8 cellular contexts compared by ENCODE assay signal in genomic region chr4:128863314-128864075, GRCh38. TPM values are rescaled to one million over a fixed set of nuclear protein-coding genes. Genes with fewer than 3 reads are reported as not detected.
DNase-seq lines count a peak whose midpoint lies in the region; ATAC-seq and TF ChIP-seq lines count a peak whose summit lies in the region.

No MANE protein-coding gene starts in this region.

- H3K4me2 ChIP-seq in SK-N-SH = no peak overlapping the region

- H3K4me1 ChIP-seq in SK-N-SH (ENCODE audit: control insufficient read depth in 1 of 2, insufficient read depth in 2 of 2, low read depth in 1 of 2, low read length in 1 of 2) (peaks cover 0 to 23% of the 10 kb centered on the region in 2 experiments; a peak in 1 of 4 replicates), aorta (ENCODE audit: control insufficient read depth in 1 of 2, insufficient read depth in 2 of 2, low read length in 2 of 2) (no peaks in the 10 kb centered on the region)

- ATAC-seq in activated naive CD4-positive, alpha-beta T cell treated with anti-CD3 and anti-CD28 coated beads, Interleukin-2, amount 50 U/mL, for 72 hours = peak; percentile 4 to 25
- ATAC-seq in aorta (ENCODE audit: low FRiP score) = peak; percentile 87

- TF ChIP-seq RAD21 in SK-N-SH (IDR thresholded peaks at IDR 0.05; ENCODE audit: low read length) = peak; percentile 80

- H3K9me3 ChIP-seq in SK-N-SH (no peaks in the 10 kb centered on the region), aorta (ENCODE audit: control insufficient read depth, low read length) (no peaks in the 10 kb centered on the region)

- no peaks in the 10 kb centered on the region for H3K9me2 ChIP-seq in SK-N-SH

- peak; percentile 91 for TF ChIP-seq CTCF in SK-N-SH (IDR thresholded peaks at IDR 0.05)

- H3K27ac ChIP-seq in SK-N-SH (ENCODE audit: low read depth in 2 of 2, low read length in 1 of 2) (peak overlapping the region in 1 of 2 experiments; percentile 12; a peak in 1 of 4 replicates), aorta (ENCODE audit: low read depth in 1 of 2, low read length in 2 of 2) (peak overlapping the region in 1 of 2 donors; percentile 29)

- 49% methylated on average over 10 of the region's 10 CpGs for WGBS in SK-N-SH (ENCODE audit: low lambda C conversion rate)
- WGBS in aorta, 2 donors = 35 to 36% methylated on average over 10 of the region's 10 CpGs

- no peak overlapping the region for H2AFZ ChIP-seq in SK-N-SH (ENCODE audit: low read depth)

- no peaks in the 10 kb centered on the region for H3K9me3 Mint-ChIP-seq in activated naive CD4-positive, alpha-beta T cell treated with anti-CD3 and anti-CD28 coated beads, Interleukin-2, amount 50 U/mL, for 72 hours

- no peaks in the 10 kb centered on the region for H4K20me1 ChIP-seq in SK-N-SH (ENCODE audit: insufficient read depth)

- peaks cover 35 to 54% of the 10 kb centered on the region in 2 donors for H3K36me3 Mint-ChIP-seq in activated naive CD4-positive, alpha-beta T cell treated with anti-CD3 and anti-CD28 coated beads, Interleukin-2, amount 50 U/mL, for 72 hours

- H3K27ac Mint-ChIP-seq in activated naive CD4-positive, alpha-beta T cell treated with anti-CD3 and anti-CD28 coated beads, Interleukin-2, amount 50 U/mL, for 72 hours = peak overlapping the region; percentile 25 to 58

- peaks cover 7% of the 10 kb centered on the region; the same call in 1 of the 2 replicates for H3K79me2 ChIP-seq in SK-N-SH (ENCODE audit: insufficient read depth)

- intact Hi-C loops in head of caudate nucleus (cut with DNase I) (loop anchor here (5.0 kb wide), 2 partner anchors 56 to 291 kb away; partner anchors contain the start of gene JADE1), posterior cingulate gyrus (cut with DNase I) (loop anchor here (1.0 to 5.0 kb wide), 5 partner anchors 52 to 672 kb away; partner anchors contain the start of gene C4orf33), aorta (cut with DNase I) (loop anchor here (5.0 to 10.0 kb wide), 7 partner anchors 51 to 671 kb away; no protein-coding TSS in a partner anchor)

- H3K4me3 ChIP-seq in SK-N-SH (ENCODE audit: low read depth in 2 of 2, low read length in 1 of 2) = peak overlapping the region in 1 of 2 experiments; percentile 21; a peak in 1 of 4 replicates
- no peak overlapping the region for H3K4me3 ChIP-seq in aorta (ENCODE audit: low read length in 2 of 2)

- peak; percentile 46 to 62 for DNase-seq in NCI-H2081 (lab: John Stamatoyannopoulos, UW)
- DNase-seq in NCI-H2081 treated with DMSO at 0.1 percent for 48 hours (lab: John Stamatoyannopoulos, UW) = no peak
- DNase-seq in Kasumi-1 (lab: John Stamatoyannopoulos, UW) = peak; percentile 31 to 66
- peak; percentile 70 for DNase-seq in SK-N-SH
- peak in 1 of 2 donors; percentile 74 for DNase-seq in activated naive CD4-positive, alpha-beta T cell treated with anti-CD3 and anti-CD28 coated beads, Interleukin-2, amount 50 U/mL, for 72 hours (ENCODE audit: low spot score in 2 of 2)
- peak; percentile 65 to 94 (median 86) for DNase-seq in head of caudate nucleus
- DNase-seq in posterior cingulate gyrus = peak; percentile 57 to 96 (median 84)
- DNase-seq in aorta = peak; percentile 85 to 91

- POLR2A ChIA-PET in SK-N-SH (lab: Yijun Ruan, JAX) = no interaction called here

- H3F3A ChIP-seq in SK-N-SH (replicated peaks; ENCODE audit: insufficient read depth) = no peaks in the 10 kb centered on the region

- H3K27me3 ChIP-seq in SK-N-SH (ENCODE audit: insufficient read depth) (no peaks in the 10 kb centered on the region), aorta (ENCODE audit: control insufficient read depth in 1 of 2, insufficient read depth in 2 of 2, low read length in 1 of 2) (no peaks in the 10 kb centered on the region)

- CTCF ChIA-PET in SK-N-SH (lab: Yijun Ruan, JAX) = interaction anchor here (0.6 to 2.6 kb wide), 34 partner anchors 8 to 673 kb away, joined by 3 to 15 read pairs (median 4); partner anchors contain the start of gene JADE1

- peaks cover 34 to 80% of the 10 kb centered on the region in 2 experiments for H3K36me3 ChIP-seq in SK-N-SH (replicated peaks in 1 of 2; ENCODE audit: control insufficient read depth in 1 of 2, insufficient read depth in 2 of 2, low read length in 1 of 2)
- H3K36me3 ChIP-seq in aorta (ENCODE audit: control insufficient read depth in 1 of 2, insufficient read depth in 2 of 2, low read length in 1 of 2) = peaks cover 2 to 4% of the 10 kb centered on the region in 2 donors

- no peak overlapping the region for H3K9ac ChIP-seq in SK-N-SH

- no peak for TF ChIP-seq EP300 in SK-N-SH (IDR thresholded peaks at IDR 0.05; ENCODE audit: borderline replicate concordance in 1 of 2, low read depth in 1 of 2, low read length in 1 of 2)

TF ChIP-seq in SK-N-SH, 30 proteins besides CTCF, POLR2A, EP300 and RAD21:
- TF ChIP-seq SMC3 (IDR thresholded peaks at IDR 0.05; ENCODE audit: low read depth, low read length) (peak; percentile 86), POLR2AphosphoS5 (IDR thresholded peaks at IDR 0.05; ENCODE audit: low read depth, low read length) (peak; percentile 19; the same call in 1 of the 2 replicates), SIN3A (IDR thresholded peaks at IDR 0.05; ENCODE audit: borderline replicate concordance, low read depth, low read length) (no peak)

RNA-seq across cellular contexts. Expression of gene JADE1, which starts 54.0 kb away (rescaled TPM):
- 9.1 and 10.9 TPM in 2 replicates for polyA plus RNA-seq in SK-N-SH (2012; rRNA removed)
- polyA plus RNA-seq in SK-N-SH (2012; cell fraction: cytosol; rRNA removed) = 9.6 and 11.1 TPM in 2 replicates
- polyA plus RNA-seq in SK-N-SH (2012; cell fraction: nucleus; rRNA removed) = 13.7 and 18.1 TPM in 2 replicates
- 10 to 100 TPM; 28.0 to 51.9 TPM for total RNA-seq in activated naive CD4-positive, alpha-beta T cell treated with anti-CD3 and anti-CD28 coated beads, Interleukin-2, amount 50 U/mL, for 72 hours
- 10 to 100 TPM; 32.2 to 32.8 TPM for total RNA-seq in aorta
- 10 to 100 TPM; 10.6 to 27.0 TPM for polyA plus RNA-seq in aorta
